Comparison of ENCODE assay signal across 16 cellular contexts in the genomic region with DNA sequence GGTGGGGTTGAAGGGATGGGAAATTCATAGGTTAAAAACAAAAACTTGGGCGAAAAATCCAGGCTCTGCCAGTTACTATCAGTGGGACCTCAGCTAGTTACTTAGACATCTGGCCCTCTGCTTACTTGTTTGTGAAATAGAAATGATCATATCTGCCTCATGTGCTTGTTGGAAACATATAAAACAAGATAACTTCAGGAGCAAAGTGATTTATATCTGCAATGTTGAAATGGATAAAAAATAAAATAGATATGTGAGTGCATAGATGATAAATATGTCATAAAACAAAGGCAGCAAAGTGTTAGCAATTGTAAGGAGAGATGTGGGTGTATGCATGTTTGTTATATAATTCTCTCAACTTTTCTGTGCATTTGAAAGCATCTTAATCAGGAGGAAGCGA.
"Had no signal": no experiment of that assay in that cellular context is flagged by ENCODE, and none has a peak within 500 bp of the region (broad histone marks: within the 10 kb centered on the region; RNA-seq: fewer than 3 reads in every experiment).

No MANE protein-coding gene starts in this region.

- H3K36me3 Mint-ChIP-seq: naive thymus-derived CD8-positive, alpha-beta T cell; stimulated activated memory B cell treated with anti-CD40 and anti-IgM and Interleukin-4, amounts not matched to agents 10 μg/mL and 1 μg/mL and 100 μg/mL, for 72 hours had no signal

- DNase-seq: cerebellar nuclear complex; heart left ventricle; islet precursor cell; mammary epithelial cell; mucosa of descending colon; naive thymus-derived CD8-positive, alpha-beta T cell; right cardiac atrium; stimulated activated CD4-positive, alpha-beta T cell treated with anti-CD3 and anti-CD28 coated beads, Interleukin-4, amount 100 ng/mL, for 1 hour; stimulated activated CD8-positive, alpha-beta memory T cell treated with anti-CD3 and anti-CD28 coated beads, Interleukin-4, amount 100 ng/mL, for 48 hours; testis; upper lobe of right lung had no signal

- H3K27me3 Mint-ChIP-seq: stimulated activated memory B cell treated with anti-CD40 and anti-IgM and Interleukin-4, amounts not matched to agents 10 μg/mL and 1 μg/mL and 100 μg/mL, for 72 hours; stimulated activated naive CD8-positive, alpha-beta T cell treated with anti-CD3 and anti-CD28 coated beads, Interleukin-15, Interleukin-2, amounts not matched to agents 100 ng/mL and 50 ng/mL, for 24 hours had no signal

- H3K4me1 Mint-ChIP-seq: naive thymus-derived CD8-positive, alpha-beta T cell had no signal

- H3K4me3 ChIP-seq: heart left ventricle, mucosa of descending colon, testis, tibial nerve, upper lobe of right lung had no signal

- H3K27me3 ChIP-seq: testis, tibial nerve, upper lobe of right lung had no signal

- H3K36me3 ChIP-seq: heart left ventricle, tibial nerve, upper lobe of right lung had no signal

- H3K4me3 Mint-ChIP-seq: dendritic cell treated with granulocyte-macrophage colony-stimulating factor and Interleukin-4, amounts not matched to agents 40 ng/mL and 50 ng/mL, for 4 days; naive thymus-derived CD8-positive, alpha-beta T cell; stimulated activated memory B cell treated with anti-CD40 and anti-IgM and Interleukin-4, amounts not matched to agents 10 μg/mL and 1 μg/mL and 100 μg/mL, for 72 hours; stimulated activated naive CD8-positive, alpha-beta T cell treated with anti-CD3 and anti-CD28 coated beads, Interleukin-15, Interleukin-2, amounts not matched to agents 100 ng/mL and 50 ng/mL, for 24 hours had no signal

- H3K27ac ChIP-seq: testis, tibial nerve, upper lobe of right lung had no signal

- H3K4me1 ChIP-seq: testis, upper lobe of right lung had no signal

- H3K9me3 ChIP-seq: heart left ventricle, mucosa of descending colon, testis, tibial nerve, upper lobe of right lung had no signal

- H3K27ac Mint-ChIP-seq: dendritic cell treated with granulocyte-macrophage colony-stimulating factor and Interleukin-4, amounts not matched to agents 40 ng/mL and 50 ng/mL, for 4 days; naive thymus-derived CD8-positive, alpha-beta T cell; stimulated activated memory B cell treated with anti-CD40 and anti-IgM and Interleukin-4, amounts not matched to agents 10 μg/mL and 1 μg/mL and 100 μg/mL, for 72 hours; stimulated activated naive CD8-positive, alpha-beta T cell treated with anti-CD3 and anti-CD28 coated beads, Interleukin-15, Interleukin-2, amounts not matched to agents 100 ng/mL and 50 ng/mL, for 24 hours had no signal

- ATAC-seq: heart left ventricle; left lobe of liver; mucosa of descending colon; naive thymus-derived CD8-positive, alpha-beta T cell; right cardiac atrium; stimulated activated memory B cell treated with anti-CD40 and anti-IgM and Interleukin-4, amounts not matched to agents 10 μg/mL and 1 μg/mL and 100 μg/mL, for 72 hours; upper lobe of right lung had no signal

- H3K9me3 Mint-ChIP-seq: dendritic cell treated with granulocyte-macrophage colony-stimulating factor and Interleukin-4, amounts not matched to agents 40 ng/mL and 50 ng/mL, for 4 days; stimulated activated memory B cell treated with anti-CD40 and anti-IgM and Interleukin-4, amounts not matched to agents 10 μg/mL and 1 μg/mL and 100 μg/mL, for 72 hours had no signal
